In the genomic region with DNA sequence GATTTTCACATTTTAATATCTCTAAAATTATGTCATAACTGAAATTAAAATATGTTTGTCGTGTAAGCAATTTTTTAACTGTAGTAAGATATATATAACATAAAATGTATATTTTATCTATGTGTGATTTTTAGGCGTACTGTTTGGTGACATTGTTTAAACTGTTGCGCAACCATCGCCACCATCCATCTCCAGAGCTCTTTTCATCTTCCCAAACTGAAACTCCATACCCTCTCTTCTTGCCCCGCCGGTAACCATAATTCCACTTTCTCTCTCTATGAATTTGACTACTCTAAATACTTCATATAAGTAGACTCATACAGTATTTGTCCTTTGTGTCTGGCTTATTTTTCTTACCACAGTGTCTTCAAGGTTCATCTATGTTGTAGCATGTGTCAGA, we compare ENCODE assay signal across 8 cellular contexts.
"Had no signal": no experiment of that assay in that cellular context is flagged by ENCODE, and none has a peak within 500 bp of the region (broad histone marks: within the 10 kb centered on the region; RNA-seq: fewer than 3 reads in every experiment).

No MANE protein-coding gene starts in this region.

- H3K27ac ChIP-seq: GM23248, HL-60 had no signal

- H3K4me3 ChIP-seq: GM23248 had no signal

- H2AFZ ChIP-seq: GM23248 had no signal

- H3K9ac ChIP-seq: GM23248 had no signal

- FAIRE-seq: H54 had no signal

- DNase-seq: GM23248, GOT3, H9, HCEC 1CT, Kasumi-1, KG1 had no signal
